ENCODE assay signal across 9 cellular contexts in the genomic region with DNA sequence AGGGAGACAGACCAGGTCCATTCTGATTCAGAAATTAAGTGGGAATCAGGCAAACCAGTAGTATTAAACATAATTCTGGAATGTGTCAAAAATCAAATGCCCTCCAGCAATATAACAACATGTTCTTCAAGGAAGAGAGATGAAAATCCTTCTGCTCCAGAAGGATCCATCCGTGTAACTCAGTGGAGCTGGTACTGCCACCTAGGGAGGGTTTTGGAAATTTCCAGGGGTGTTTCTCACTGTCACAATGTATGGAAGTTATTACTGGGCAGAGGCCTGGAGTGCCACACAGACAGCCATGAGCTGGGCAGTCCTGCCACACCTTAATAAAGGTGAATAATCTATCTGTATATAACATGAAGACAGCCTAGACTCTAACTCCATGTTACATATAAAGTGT.
DNase-seq lines count a peak whose midpoint lies in the region; ATAC-seq lines count a peak whose summit lies in the region.
"Had no signal": no experiment of that assay in that cellular context is flagged by ENCODE, and none has a peak within 500 bp of the region (broad histone marks: within the 10 kb centered on the region; RNA-seq: fewer than 3 reads in every experiment).

No MANE protein-coding gene starts in this region.

- H3K4me3 Mint-ChIP-seq in activated T-helper 1 cell treated with anti-CD3 and anti-CD28 coated beads, Interleukin-12 subunit alpha, Interleukin-12 subunit beta, Interleukin-2, Interleukin-4 antibody, amounts not matched to agents 30 ng/mL and 10 ng/mL and 1 ng/mL, durations not matched to agents 14 hours and 24 hours and 36 hours: no peak overlapping the region

- H2BK15ac ChIP-seq in mesendoderm (replicated peaks; ENCODE audit: low read depth): no peak overlapping the region

- intact Hi-C loops in activated T-helper 1 cell treated with anti-CD3 and anti-CD28 coated beads, Interleukin-12 subunit alpha, Interleukin-12 subunit beta, Interleukin-2, Interleukin-4 antibody, amounts not matched to agents 30 ng/mL and 10 ng/mL and 1 ng/mL, durations not matched to agents 14 hours and 24 hours and 36 hours (cut with micrococcal nuclease): no loop called here

- H3K23ac ChIP-seq in mesendoderm (ENCODE audit: low read length): no peak overlapping the region

- H3K18ac ChIP-seq in mesendoderm (ENCODE audit: low read length): no peak overlapping the region

- no peak for ATAC-seq in GM21825 (IDR thresholded peaks at IDR 0.05; ENCODE audit: unreplicated experiment)
- ATAC-seq in GM18498 (IDR thresholded peaks at IDR 0.05; ENCODE audit: unreplicated experiment): no peak

- H3K9me3 Mint-ChIP-seq in activated T-helper 1 cell treated with anti-CD3 and anti-CD28 coated beads, Interleukin-12 subunit alpha, Interleukin-12 subunit beta, Interleukin-2, Interleukin-4 antibody, amounts not matched to agents 30 ng/mL and 10 ng/mL and 1 ng/mL, durations not matched to agents 14 hours and 24 hours and 36 hours: no peaks in the 10 kb centered on the region

- H3K4me2 ChIP-seq in mesendoderm (ENCODE audit: low read length): no peak overlapping the region

- no peaks in the 10 kb centered on the region for H3K79me1 ChIP-seq in mesendoderm (ENCODE audit: low read length)

- no peaks in the 10 kb centered on the region for H3K79me2 ChIP-seq in mesendoderm (ENCODE audit: control insufficient read depth, insufficient read depth, low read length)

- no peak overlapping the region for H3K56ac ChIP-seq in mesendoderm (ENCODE audit: low read length)

- no CpG with 5 or more reads among the region's 1 CpG for WGBS in mesendoderm (ENCODE audit: extremely low coverage, insufficient coverage, low lambda C conversion rate)

- H3K36me3 ChIP-seq in mesendoderm (ENCODE audit: control insufficient read depth, insufficient read depth, low read length): no peaks in the 10 kb centered on the region

- no peak overlapping the region for H4K5ac ChIP-seq in mesendoderm (ENCODE audit: low read length)

- no peak overlapping the region for H2BK120ac ChIP-seq in mesendoderm (ENCODE audit: low read depth, low read length)

- no peak overlapping the region for H3K9ac ChIP-seq in mesendoderm (ENCODE audit: low read length)

- peak; percentile 78 for DNase-seq in EH (ENCODE audit: low read depth)
- DNase-seq in M059J (ENCODE audit: low read depth): peak; percentile 62
- peak; percentile 53 for DNase-seq in cerebellum (ENCODE audit: low spot score)
- DNase-seq in mesendoderm: peak; percentile 22
- no peak for DNase-seq in NOMO-1 (lab: John Stamatoyannopoulos, UW; ENCODE audit: unreplicated experiment in 2 of 2)
- no peak for DNase-seq in activated T-helper 1 cell treated with anti-CD3 and anti-CD28 coated beads, Interleukin-12 subunit alpha, Interleukin-12 subunit beta, Interleukin-2, Interleukin-4 antibody, amounts not matched to agents 30 ng/mL and 10 ng/mL and 1 ng/mL, durations not matched to agents 14 hours and 24 hours and 36 hours (ENCODE audit: low spot score)
- DNase-seq: glutamatergic neuron had no signal

- no peaks in the 10 kb centered on the region for H3K4me1 Mint-ChIP-seq in activated T-helper 1 cell treated with anti-CD3 and anti-CD28 coated beads, Interleukin-12 subunit alpha, Interleukin-12 subunit beta, Interleukin-2, Interleukin-4 antibody, amounts not matched to agents 30 ng/mL and 10 ng/mL and 1 ng/mL, durations not matched to agents 14 hours and 24 hours and 36 hours (ENCODE audit: low read depth)

- H3K27me3 ChIP-seq in mesendoderm (ENCODE audit: insufficient read depth, low read length, poor library complexity): no peaks in the 10 kb centered on the region

- H4K8ac ChIP-seq in mesendoderm (ENCODE audit: low read depth, low read length): no peak overlapping the region

- H3K4me1 ChIP-seq in mesendoderm (ENCODE audit: control insufficient read depth, low read depth, low read length): no peaks in the 10 kb centered on the region

- H2AK5ac ChIP-seq in mesendoderm (ENCODE audit: low read length): no peak overlapping the region

- H3K27me3 Mint-ChIP-seq in activated T-helper 1 cell treated with anti-CD3 and anti-CD28 coated beads, Interleukin-12 subunit alpha, Interleukin-12 subunit beta, Interleukin-2, Interleukin-4 antibody, amounts not matched to agents 30 ng/mL and 10 ng/mL and 1 ng/mL, durations not matched to agents 14 hours and 24 hours and 36 hours (ENCODE audit: insufficient read depth): peaks cover 2% of the 10 kb centered on the region

- H3K27ac Mint-ChIP-seq in activated T-helper 1 cell treated with anti-CD3 and anti-CD28 coated beads, Interleukin-12 subunit alpha, Interleukin-12 subunit beta, Interleukin-2, Interleukin-4 antibody, amounts not matched to agents 30 ng/mL and 10 ng/mL and 1 ng/mL, durations not matched to agents 14 hours and 24 hours and 36 hours: no peak overlapping the region

- H3K4me3 ChIP-seq in mesendoderm (ENCODE audit: low read length): no peak overlapping the region

- no peaks in the 10 kb centered on the region for H3K36me3 Mint-ChIP-seq in activated T-helper 1 cell treated with anti-CD3 and anti-CD28 coated beads, Interleukin-12 subunit alpha, Interleukin-12 subunit beta, Interleukin-2, Interleukin-4 antibody, amounts not matched to agents 30 ng/mL and 10 ng/mL and 1 ng/mL, durations not matched to agents 14 hours and 24 hours and 36 hours (ENCODE audit: low read depth)

- H3K27ac ChIP-seq in mesendoderm (ENCODE audit: low read depth, low read length): no peak overlapping the region

- H3K4ac ChIP-seq in mesendoderm (ENCODE audit: low read depth, low read length): no peak overlapping the region

- no peak overlapping the region for H2BK5ac ChIP-seq in mesendoderm (ENCODE audit: low read length)

Comparison
In these comparisons a context has a peak if more than half of its experiments do, and no peak if none do; other contexts are left out.
1. DNase-seq: peak in EH (single experiment), M059J (single experiment), cerebellum (single experiment) and mesendoderm (single experiment); none in NOMO-1 (0 of 2) and activated T-helper 1 cell treated with anti-CD3 and anti-CD28 coated beads, Interleukin-12 subunit alpha, Interleukin-12 subunit beta, Interleukin-2, Interleukin-4 antibody, amounts not matched to agents 30 ng/mL and 10 ng/mL and 1 ng/mL, durations not matched to agents 14 hours and 24 hours and 36 hours (single experiment).